Comparison of ENCODE assay signal across 11 cellular contexts in genomic region chr6:129685640-129686031, GRCh38. TPM values are rescaled to one million over a fixed set of nuclear protein-coding genes. Genes with fewer than 3 reads are reported as not detected.
DNase-seq lines count a peak whose midpoint lies in the region; ATAC-seq, FAIRE-seq and TF ChIP-seq lines count a peak whose summit lies in the region.
"Had no signal": no experiment of that assay in that cellular context is flagged by ENCODE, and none has a peak within 500 bp of the region (broad histone marks: within the 10 kb centered on the region; RNA-seq: fewer than 3 reads in every experiment).

No MANE protein-coding gene starts in this region.

- ATAC-seq in heart left ventricle (peak in 1 of 4 donors; percentile 16), left ventricle myocardium superior (no peak), memory B cell (ENCODE audit: low read depth) (no peak), upper lobe of right lung (peak; percentile 52), GM19467 (IDR thresholded peaks at IDR 0.05; ENCODE audit: unreplicated experiment) (no peak)
- no peak for ATAC-seq in activated T-helper 17 cell treated with anti-CD3 and anti-CD28 coated beads, Interleukin-2, amount 50 U/mL, for 72 hours (replicated peaks)

- H3K27me3 Mint-ChIP-seq in memory B cell: no peaks in the 10 kb centered on the region
- no peaks in the 10 kb centered on the region for H3K27me3 Mint-ChIP-seq in activated T-helper 17 cell treated with anti-CD3 and anti-CD28 coated beads, Interleukin-2, amount 50 U/mL, for 72 hours

- no peaks in the 10 kb centered on the region for H3K9me3 Mint-ChIP-seq in memory B cell
- no peaks in the 10 kb centered on the region for H3K9me3 Mint-ChIP-seq in activated T-helper 17 cell treated with anti-CD3 and anti-CD28 coated beads, Interleukin-2, amount 50 U/mL, for 72 hours

- H3K9me3 ChIP-seq in heart left ventricle: no peaks in the 10 kb centered on the region
- no peaks in the 10 kb centered on the region for H3K9me3 ChIP-seq in upper lobe of right lung
- H3K9me3 ChIP-seq in kidney (ENCODE audit: control insufficient read depth in 1 of 2, low read length in 2 of 2): no peaks in the 10 kb centered on the region

- no peak for FAIRE-seq in kidney (lab: Jason Lieb, UNC)
- FAIRE-seq: bronchial epithelial cell had no signal

- no peaks in the 10 kb centered on the region for H3K36me3 Mint-ChIP-seq in memory B cell
- no peaks in the 10 kb centered on the region for H3K36me3 Mint-ChIP-seq in activated T-helper 17 cell treated with anti-CD3 and anti-CD28 coated beads, Interleukin-2, amount 50 U/mL, for 72 hours (ENCODE audit: low read depth)

- 70 to 76% (median 73%) methylated on average over 5 of the region's 5 CpGs for WGBS in heart left ventricle, 4 donors

- no peak for TF ChIP-seq CTCF in heart left ventricle (IDR thresholded peaks at IDR 0.05)
- TF ChIP-seq CTCF in upper lobe of right lung (IDR thresholded peaks at IDR 0.05): no peak
- TF ChIP-seq CTCF in kidney (IDR thresholded peaks at IDR 0.05; ENCODE audit: borderline replicate concordance, extremely low read depth, insufficient read depth): no peak

- no peak overlapping the region for H3K4me3 Mint-ChIP-seq in memory B cell
- no peak overlapping the region for H3K4me3 Mint-ChIP-seq in activated T-helper 17 cell treated with anti-CD3 and anti-CD28 coated beads, Interleukin-2, amount 50 U/mL, for 72 hours

- peak overlapping the region in 1 of 12 donors; percentile 15 for H3K4me3 ChIP-seq in heart left ventricle
- no peak overlapping the region for H3K4me3 ChIP-seq in upper lobe of right lung
- H3K4me3 ChIP-seq in kidney (ENCODE audit: low read length in 2 of 2): no peak overlapping the region

- no peak for DNase-seq in heart left ventricle
- no peak for DNase-seq in left ventricle myocardium superior
- peak; percentile 2 for DNase-seq in SIG-M5 (lab: John Stamatoyannopoulos, UW)
- no peak for DNase-seq in memory B cell (ENCODE audit: low spot score in 2 of 2)
- no peak for DNase-seq in upper lobe of right lung
- DNase-seq in kidney: no peak
- DNase-seq: HCEC 1CT, NCI-H526 had no signal

- H3K27me3 ChIP-seq in heart left ventricle (no peaks in the 10 kb centered on the region), upper lobe of right lung (no peaks in the 10 kb centered on the region)

- peaks cover 32% of the 10 kb centered on the region for H3K4me1 Mint-ChIP-seq in memory B cell
- peaks cover 37% of the 10 kb centered on the region for H3K4me1 Mint-ChIP-seq in activated T-helper 17 cell treated with anti-CD3 and anti-CD28 coated beads, Interleukin-2, amount 50 U/mL, for 72 hours

- intact Hi-C loops in heart left ventricle (cut with DNase I): no loop called here
- intact Hi-C loops in left ventricle myocardium superior (cut with micrococcal nuclease): no loop called here
- intact Hi-C loops in upper lobe of right lung (cut with DNase I): no loop called here
- intact Hi-C loops in kidney (cut with DNase I): no loop called here

- H3K4me1 ChIP-seq in heart left ventricle: peaks cover 0 to 99% (median 16%) of the 10 kb centered on the region in 12 donors
- peaks cover 38% of the 10 kb centered on the region for H3K4me1 ChIP-seq in upper lobe of right lung
- peaks cover 10% of the 10 kb centered on the region in 2 donors for H3K4me1 ChIP-seq in kidney (ENCODE audit: control insufficient read depth in 1 of 2, insufficient read depth in 1 of 2, low read depth in 1 of 2, low read length in 2 of 2)

- H3K27ac ChIP-seq in heart left ventricle (peak overlapping the region in 11 of 12 donors; percentile 19 to 92 (median 68)), upper lobe of right lung (peak overlapping the region; percentile 74), kidney (ENCODE audit: low read depth in 2 of 2, low read length in 2 of 2) (peak overlapping the region in 1 of 2 donors; percentile 96)

- peak overlapping the region; percentile 3 for H3K27ac Mint-ChIP-seq in memory B cell
- H3K27ac Mint-ChIP-seq in activated T-helper 17 cell treated with anti-CD3 and anti-CD28 coated beads, Interleukin-2, amount 50 U/mL, for 72 hours: no peak overlapping the region

- no peak for TF ChIP-seq POLR2A in heart left ventricle (IDR thresholded peaks at IDR 0.05)

- H3K36me3 ChIP-seq in heart left ventricle (no peaks in the 10 kb centered on the region), upper lobe of right lung (no peaks in the 10 kb centered on the region), kidney (ENCODE audit: control insufficient read depth in 1 of 2, insufficient read depth in 2 of 2, low read length in 2 of 2) (no peaks in the 10 kb centered on the region)

- H3K9ac ChIP-seq in kidney (ENCODE audit: low read length in 2 of 2): no peak overlapping the region

RNA-seq across cellular contexts. Expression of gene ARHGAP18, which starts 24.3 kb away (rescaled TPM):
- total RNA-seq in heart left ventricle (10 to 100 TPM in 2 of 9 donors, 1 to 10 TPM in 7; 2.8 to 26.4 (median 4.1) TPM), left ventricle myocardium superior (5.7 TPM), upper lobe of right lung (60.8 TPM), kidney (39.8 TPM)
- polyA plus RNA-seq in heart left ventricle (1 to 10 TPM; 1.6 to 2.8 TPM), kidney (ENCODE audit: insufficient read depth, low read depth, low replicate concordance) (26.5 TPM)
- 1 to 10 TPM; 7.9 to 9.5 TPM for total RNA-seq in activated T-helper 17 cell treated with anti-CD3 and anti-CD28 coated beads, Interleukin-2, amount 50 U/mL, for 72 hours
